1 cellular context compared by ENCODE assay signal in the genomic region with DNA sequence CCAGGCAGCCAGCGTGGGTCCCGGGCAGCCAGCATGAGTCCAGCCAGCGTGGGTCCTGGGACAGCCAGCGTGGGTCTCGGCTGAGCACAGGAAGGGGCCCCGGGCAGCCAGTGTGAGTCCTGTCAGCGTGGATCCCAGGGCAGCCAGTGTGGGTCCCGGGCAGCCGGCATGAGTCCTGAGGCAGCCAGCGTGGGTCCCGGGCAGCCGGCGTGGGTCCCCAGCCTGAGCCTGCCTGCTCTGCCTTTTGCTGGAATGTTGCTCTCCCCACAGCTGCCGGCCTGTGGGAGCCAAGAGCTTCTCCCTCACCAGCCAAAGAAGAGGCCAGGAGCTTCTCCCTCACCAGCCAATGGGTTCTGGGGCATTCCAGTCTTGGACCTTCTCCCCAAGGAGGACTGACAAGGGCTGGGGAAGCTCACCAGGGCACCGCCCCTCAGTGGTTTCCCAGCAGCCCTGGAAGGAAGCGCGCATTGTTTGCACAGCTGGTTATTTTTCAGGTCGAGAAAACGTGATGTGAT.
TF ChIP-seq lines count a peak whose summit lies in the region.

No MANE protein-coding gene starts in this region.

TF ChIP-seq in GM23338, 12 proteins besides CTCF, POLR2A, EP300 and RAD21 (continued from another document):
- TF ChIP-seq, protein P1, sequence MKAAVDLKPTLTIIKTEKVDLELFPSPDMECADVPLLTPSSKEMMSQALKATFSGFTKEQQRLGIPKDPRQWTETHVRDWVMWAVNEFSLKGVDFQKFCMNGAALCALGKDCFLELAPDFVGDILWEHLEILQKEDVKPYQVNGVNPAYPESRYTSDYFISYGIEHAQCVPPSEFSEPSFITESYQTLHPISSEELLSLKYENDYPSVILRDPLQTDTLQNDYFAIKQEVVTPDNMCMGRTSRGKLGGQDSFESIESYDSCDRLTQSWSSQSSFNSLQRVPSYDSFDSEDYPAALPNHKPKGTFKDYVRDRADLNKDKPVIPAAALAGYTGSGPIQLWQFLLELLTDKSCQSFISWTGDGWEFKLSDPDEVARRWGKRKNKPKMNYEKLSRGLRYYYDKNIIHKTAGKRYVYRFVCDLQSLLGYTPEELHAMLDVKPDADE (IDR thresholded peaks at IDR 0.05), result no peak
- no peak for TF ChIP-seq POLR2AphosphoS5 (IDR thresholded peaks at IDR 0.05; ENCODE audit: low read depth)
- TF ChIP-seq, protein P2, sequence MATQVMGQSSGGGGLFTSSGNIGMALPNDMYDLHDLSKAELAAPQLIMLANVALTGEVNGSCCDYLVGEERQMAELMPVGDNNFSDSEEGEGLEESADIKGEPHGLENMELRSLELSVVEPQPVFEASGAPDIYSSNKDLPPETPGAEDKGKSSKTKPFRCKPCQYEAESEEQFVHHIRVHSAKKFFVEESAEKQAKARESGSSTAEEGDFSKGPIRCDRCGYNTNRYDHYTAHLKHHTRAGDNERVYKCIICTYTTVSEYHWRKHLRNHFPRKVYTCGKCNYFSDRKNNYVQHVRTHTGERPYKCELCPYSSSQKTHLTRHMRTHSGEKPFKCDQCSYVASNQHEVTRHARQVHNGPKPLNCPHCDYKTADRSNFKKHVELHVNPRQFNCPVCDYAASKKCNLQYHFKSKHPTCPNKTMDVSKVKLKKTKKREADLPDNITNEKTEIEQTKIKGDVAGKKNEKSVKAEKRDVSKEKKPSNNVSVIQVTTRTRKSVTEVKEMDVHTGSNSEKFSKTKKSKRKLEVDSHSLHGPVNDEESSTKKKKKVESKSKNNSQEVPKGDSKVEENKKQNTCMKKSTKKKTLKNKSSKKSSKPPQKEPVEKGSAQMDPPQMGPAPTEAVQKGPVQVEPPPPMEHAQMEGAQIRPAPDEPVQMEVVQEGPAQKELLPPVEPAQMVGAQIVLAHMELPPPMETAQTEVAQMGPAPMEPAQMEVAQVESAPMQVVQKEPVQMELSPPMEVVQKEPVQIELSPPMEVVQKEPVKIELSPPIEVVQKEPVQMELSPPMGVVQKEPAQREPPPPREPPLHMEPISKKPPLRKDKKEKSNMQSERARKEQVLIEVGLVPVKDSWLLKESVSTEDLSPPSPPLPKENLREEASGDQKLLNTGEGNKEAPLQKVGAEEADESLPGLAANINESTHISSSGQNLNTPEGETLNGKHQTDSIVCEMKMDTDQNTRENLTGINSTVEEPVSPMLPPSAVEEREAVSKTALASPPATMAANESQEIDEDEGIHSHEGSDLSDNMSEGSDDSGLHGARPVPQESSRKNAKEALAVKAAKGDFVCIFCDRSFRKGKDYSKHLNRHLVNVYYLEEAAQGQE (IDR thresholded peaks at IDR 0.05; ENCODE audit: unreplicated experiment), result no peak
- TF ChIP-seq EZH2phosphoT487 (IDR thresholded peaks at IDR 0.05; ENCODE audit: unreplicated experiment), result no peak
